8 cellular contexts compared by ENCODE assay signal in the genomic region with DNA sequence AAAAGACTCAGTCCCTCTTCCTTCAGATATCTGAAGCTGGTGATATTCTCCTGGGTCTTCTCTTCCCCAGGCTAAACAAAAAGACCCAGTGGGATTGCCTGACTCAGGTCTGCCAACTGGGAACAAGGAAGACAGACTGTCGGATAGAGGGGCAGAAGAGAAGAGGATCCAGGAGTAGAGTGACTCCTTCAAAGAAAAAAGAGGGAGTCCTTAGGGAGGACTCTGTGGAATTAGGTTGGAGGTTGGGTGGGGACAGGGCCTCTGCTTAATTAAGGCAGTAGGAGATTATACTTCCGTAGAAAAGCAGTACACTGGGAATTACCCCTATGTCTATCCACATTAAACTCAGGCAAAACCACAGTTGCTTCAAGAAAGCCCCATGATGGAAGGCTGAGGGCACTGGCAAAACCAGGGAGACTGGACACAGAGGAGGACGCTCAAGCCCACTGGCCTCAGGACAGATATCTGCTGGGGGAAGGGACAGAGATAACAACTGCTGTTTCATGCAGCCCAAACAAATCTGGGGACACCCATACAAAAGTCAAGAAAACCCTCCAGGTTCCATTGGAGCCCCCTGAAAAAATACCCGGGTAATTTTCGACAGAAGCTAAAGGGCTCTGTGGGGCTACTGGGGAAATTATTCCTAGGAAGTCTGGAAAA. TPM values are rescaled to one million over a fixed set of nuclear protein-coding genes. Genes with fewer than 3 reads are reported as not detected.
DNase-seq lines count a peak whose midpoint lies in the region; ATAC-seq and TF ChIP-seq lines count a peak whose summit lies in the region.

No MANE protein-coding gene starts in this region.

- H3K27me3 ChIP-seq in CD4-positive, alpha-beta T cell (ENCODE audit: control insufficient read depth, insufficient read depth, low read length): no peaks in the 10 kb centered on the region

- intact Hi-C loops in CD4-positive, alpha-beta T cell (cut with DNase I, micrococcal nuclease): no loop called here

- no peak for ATAC-seq in CD4-positive, alpha-beta T cell (ENCODE audit: poor library complexity)
- no peak for ATAC-seq in activated naive CD8-positive, alpha-beta T cell treated with anti-CD3 and anti-CD28 coated beads, Interleukin-2, amount 50 U/mL, for 24 hours
- ATAC-seq in HG03442 (IDR thresholded peaks at IDR 0.05; ENCODE audit: unreplicated experiment): no peak

- H3K36me3 Mint-ChIP-seq in CD4-positive, alpha-beta T cell (ENCODE audit: low read depth): peaks cover 57% of the 10 kb centered on the region
- H3K36me3 Mint-ChIP-seq in HFFc6 (ENCODE audit: low read depth): peaks cover 91% of the 10 kb centered on the region
- H3K36me3 Mint-ChIP-seq in activated naive CD8-positive, alpha-beta T cell treated with anti-CD3 and anti-CD28 coated beads, Interleukin-2, amount 50 U/mL, for 24 hours (ENCODE audit: low read depth): peaks cover 99% of the 10 kb centered on the region
- H3K36me3 Mint-ChIP-seq in mesothelial cell of epicardium: peaks cover 34% of the 10 kb centered on the region

- peak overlapping the region; percentile 68 for H3K27ac Mint-ChIP-seq in CD4-positive, alpha-beta T cell
- H3K27ac Mint-ChIP-seq in HFFc6 (peak overlapping the region; percentile 70), mesothelial cell of epicardium (peak overlapping the region; percentile 88)
- H3K27ac Mint-ChIP-seq in activated naive CD8-positive, alpha-beta T cell treated with anti-CD3 and anti-CD28 coated beads, Interleukin-2, amount 50 U/mL, for 24 hours: peak overlapping the region; percentile 94

- POLR2A ChIA-PET in CD4-positive, alpha-beta T cell (lab: Charles Lee): interaction anchor here (0.6 to 7.5 kb wide), 7 partner anchors 17 to 239 kb away, joined by 3 to 91 read pairs (median 3); no protein-coding TSS in a partner anchor

- peaks cover 93% of the 10 kb centered on the region for H3K4me1 Mint-ChIP-seq in CD4-positive, alpha-beta T cell (ENCODE audit: low read depth)
- peaks cover 96% of the 10 kb centered on the region for H3K4me1 Mint-ChIP-seq in HFFc6 (ENCODE audit: low read depth)
- H3K4me1 Mint-ChIP-seq in activated naive CD8-positive, alpha-beta T cell treated with anti-CD3 and anti-CD28 coated beads, Interleukin-2, amount 50 U/mL, for 24 hours: peaks cover 67% of the 10 kb centered on the region
- peaks cover 86% of the 10 kb centered on the region for H3K4me1 Mint-ChIP-seq in mesothelial cell of epicardium

- DNase-seq in CD4-positive, alpha-beta T cell: no peak
- DNase-seq in HFFc6 (no peak), mesothelial cell of epicardium (ENCODE audit: low spot score in 2 of 2, unreplicated experiment in 2 of 2) (no peak), iPS-NIHi11 (ENCODE audit: low spot score) (no peak), HUDEP-2 (lab: John Stamatoyannopoulos, UW; ENCODE audit: unreplicated experiment in 76 of 76) (no peak), NK-92 (lab: John Stamatoyannopoulos, UW; ENCODE audit: unreplicated experiment) (no peak)
- peak; percentile 31 for DNase-seq in activated naive CD8-positive, alpha-beta T cell treated with anti-CD3 and anti-CD28 coated beads, Interleukin-2, amount 50 U/mL, for 24 hours

- no peak for TF ChIP-seq CTCF in CD4-positive, alpha-beta T cell (IDR thresholded peaks at IDR 0.05)
- TF ChIP-seq CTCF in HFFc6 (IDR thresholded peaks at IDR 0.05) (no peak), mesothelial cell of epicardium (IDR thresholded peaks at IDR 0.05; ENCODE audit: unreplicated experiment) (no peak)

- peak overlapping the region; percentile 25 for H3K27ac ChIP-seq in CD4-positive, alpha-beta T cell (ENCODE audit: low read depth, low read length)

- CTCF ChIA-PET in CD4-positive, alpha-beta T cell (lab: Charles Lee): interaction anchor here (0.9 to 1.7 kb wide), 4 partner anchors 55 to 104 kb away, joined by 3 to 7 read pairs (median 5); no protein-coding TSS in a partner anchor

- no peaks in the 10 kb centered on the region for H3K9me3 ChIP-seq in CD4-positive, alpha-beta T cell (ENCODE audit: control insufficient read depth, low read length)

- H3K9me3 Mint-ChIP-seq in CD4-positive, alpha-beta T cell: no peaks in the 10 kb centered on the region
- H3K9me3 Mint-ChIP-seq in HFFc6: no peaks in the 10 kb centered on the region
- no peaks in the 10 kb centered on the region for H3K9me3 Mint-ChIP-seq in activated naive CD8-positive, alpha-beta T cell treated with anti-CD3 and anti-CD28 coated beads, Interleukin-2, amount 50 U/mL, for 24 hours
- H3K9me3 Mint-ChIP-seq in mesothelial cell of epicardium: no peaks in the 10 kb centered on the region

- no peaks in the 10 kb centered on the region for H3K27me3 Mint-ChIP-seq in CD4-positive, alpha-beta T cell
- H3K27me3 Mint-ChIP-seq in HFFc6 (ENCODE audit: insufficient read depth) (peaks cover 2% of the 10 kb centered on the region), mesothelial cell of epicardium (ENCODE audit: low read depth) (no peaks in the 10 kb centered on the region)
- no peaks in the 10 kb centered on the region for H3K27me3 Mint-ChIP-seq in activated naive CD8-positive, alpha-beta T cell treated with anti-CD3 and anti-CD28 coated beads, Interleukin-2, amount 50 U/mL, for 24 hours

- no peak overlapping the region for H3K4me3 Mint-ChIP-seq in CD4-positive, alpha-beta T cell
- peak overlapping the region; percentile 71 for H3K4me3 Mint-ChIP-seq in HFFc6
- peak overlapping the region; percentile 99 for H3K4me3 Mint-ChIP-seq in activated naive CD8-positive, alpha-beta T cell treated with anti-CD3 and anti-CD28 coated beads, Interleukin-2, amount 50 U/mL, for 24 hours
- no peak overlapping the region for H3K4me3 Mint-ChIP-seq in mesothelial cell of epicardium

RNA-seq across cellular contexts. Expression of gene BCL2L1, which starts 5.7 kb away (rescaled TPM):
- total RNA-seq in CD4-positive, alpha-beta T cell: 10 to 100 TPM; 11.8 to 11.9 TPM
- total RNA-seq in HFFc6 (2021; fragmentation: NEBNext Ultra II Directional; extraction: Animal tissue kit (Norgen Biotek cat#: 25700)): 100 to 1,000 TPM; 111 to 122 (median 117) TPM
- total RNA-seq in mesothelial cell of epicardium: 63.2 to 66.6 TPM (median 64.8 TPM) in 3 replicates

RNA-seq across cellular contexts. Expression of gene TPX2, which starts 22.1 kb away (rescaled TPM):
- total RNA-seq in CD4-positive, alpha-beta T cell: under 1 TPM; 0.85 to 0.89 TPM
- total RNA-seq in HFFc6 (2021; fragmentation: NEBNext Ultra II Directional; extraction: Animal tissue kit (Norgen Biotek cat#: 25700)): 100 to 1,000 TPM in 4 of 6 experiments, 10 to 100 TPM in 2; 51.0 to 117 (median 107) TPM
- total RNA-seq in mesothelial cell of epicardium: 36.6 to 39.0 TPM (median 37.5 TPM) in 3 replicates

Comparison
In these comparisons a context has a peak if more than half of its experiments do, and no peak if none do; other contexts are left out.
1. H3K4me3 Mint-ChIP-seq: peak in HFFc6 (single experiment) and activated naive CD8-positive, alpha-beta T cell treated with anti-CD3 and anti-CD28 coated beads, Interleukin-2, amount 50 U/mL, for 24 hours (single experiment); none in CD4-positive, alpha-beta T cell (single experiment) and mesothelial cell of epicardium (single experiment).
2. RNA of gene TPX2, which starts 22.1 kb away (total RNA-seq): 51.0 to 117 TPM in HFFc6 and 36.6 to 39.0 TPM in mesothelial cell of epicardium; 0.85 to 0.89 TPM in CD4-positive, alpha-beta T cell; every median in the first group is over 10 times any median in the second.
3. Peak in every context shown above with its lines, with median percentiles within 50 percentile points of each other: H3K27ac Mint-ChIP-seq.